In the genomic region with DNA sequence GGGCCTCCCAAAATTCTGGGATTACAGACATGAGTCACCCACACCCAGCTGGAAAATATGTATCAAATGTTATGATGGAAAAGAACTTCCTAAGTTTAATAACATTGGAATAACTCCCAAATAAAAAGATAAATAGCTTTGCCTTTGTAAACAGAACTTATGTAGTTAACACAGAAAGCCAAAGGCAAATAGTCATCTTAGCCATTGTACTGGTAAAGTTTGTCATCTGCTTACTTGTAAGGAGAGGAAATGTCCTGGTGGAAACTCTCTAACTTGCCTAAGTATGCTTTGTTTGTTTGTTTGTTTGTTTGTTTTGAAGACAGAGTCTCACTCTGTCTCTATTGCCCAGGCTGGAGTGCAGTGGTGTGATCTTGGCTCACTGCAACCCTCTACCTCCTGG, we compare ENCODE assay signal across 28 cellular contexts.
"Had no signal": no experiment of that assay in that cellular context is flagged by ENCODE, and none has a peak within 500 bp of the region (broad histone marks: within the 10 kb centered on the region; RNA-seq: fewer than 3 reads in every experiment).

No MANE protein-coding gene starts in this region.

- H3K4me3 ChIP-seq: adrenal gland, body of pancreas had no signal

- H3K27me3 ChIP-seq: adrenal gland, body of pancreas had no signal

- H3K36me3 ChIP-seq: adrenal gland had no signal

- H3K9me3 ChIP-seq: adrenal gland, body of pancreas had no signal

- ATAC-seq: activated naive CD8-positive, alpha-beta T cell treated with anti-CD3 and anti-CD28 coated beads, Interleukin-2, amount 50 U/mL, for 24 hours; activated T-helper 17 cell treated with anti-CD3 and anti-CD28 coated beads, Interleukin-2, amount 50 U/mL, for 72 hours; body of pancreas; esophagus mucosa; WTC11 had no signal

- FAIRE-seq: colon, endometrium, frontal cortex had no signal

- H3K4me1 ChIP-seq: body of pancreas had no signal

- DNase-seq: activated CD4-positive, alpha-beta memory T cell treated with anti-CD3 and anti-CD28 coated beads, Interleukin-2, amount 10 ng/mL, durations not matched to agents 7 days and 5 days; activated CD4-positive, alpha-beta T cell treated with anti-CD3 and anti-CD28 coated beads for 1 hour; activated CD4-positive, alpha-beta T cell treated with anti-CD3 and anti-CD28 coated beads for 4 hours; activated CD4-positive, alpha-beta T cell treated with anti-CD3 and anti-CD28 coated beads, Interleukin-2, amount 10 ng/mL, durations not matched to agents 7 days and 5 days; activated CD4-positive, alpha-beta T cell treated with anti-CD3 and anti-CD28 coated beads, Interleukin-2, amount 50 U/mL, for 4 hours; activated CD8-positive, alpha-beta memory T cell treated with anti-CD3 and anti-CD28 coated beads, Interleukin-2, amount 50 U/mL, for 48 hours; activated effector memory CD4-positive, alpha-beta T cell treated with Interleukin-2 at 50 U/mL for 16 hours; activated naive CD4-positive, alpha-beta T cell treated with anti-CD3 and anti-CD28 coated beads for 36 hours; activated naive CD8-positive, alpha-beta T cell treated with anti-CD3 and anti-CD28 coated beads for 36 hours; activated naive CD8-positive, alpha-beta T cell treated with anti-CD3 and anti-CD28 coated beads, Interleukin-2, amount 50 U/mL, for 24 hours; activated T-cell treated with anti-CD3 and anti-CD28 coated beads for 4 hours; activated T-cell treated with anti-CD3 and anti-CD28 coated beads, Interleukin-2, amount 50 U/mL, for 24 hours; adrenal gland; amygdala; aorta; body of pancreas; caudate nucleus; cortex of kidney; effector CD8-positive, alpha-beta T cell; foreskin fibroblast; head of caudate nucleus; T-helper 2 cell had no signal

- H3K27ac ChIP-seq: adrenal gland, body of pancreas had no signal
